Comparison of ENCODE assay signal across 14 cellular contexts in the genomic region with DNA sequence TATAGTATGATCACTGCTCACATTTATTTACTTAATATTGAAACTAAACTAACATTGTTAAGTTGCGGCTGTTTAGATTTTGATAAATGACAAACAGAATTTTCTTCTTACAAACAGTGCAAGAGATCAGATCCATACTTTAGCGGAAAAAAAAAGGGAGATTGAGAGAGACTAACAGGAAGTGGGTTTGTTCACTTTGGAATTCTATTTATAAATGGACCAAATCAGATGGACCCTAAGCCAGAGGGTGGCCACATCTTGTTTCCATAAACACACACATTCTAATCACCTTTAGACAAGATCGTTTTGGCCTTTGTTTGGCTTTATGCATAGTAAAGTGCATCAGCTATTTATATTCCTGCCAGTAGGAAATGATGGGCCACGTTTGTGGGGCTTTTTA.
"Had no signal": no experiment of that assay in that cellular context is flagged by ENCODE, and none has a peak within 500 bp of the region (broad histone marks: within the 10 kb centered on the region; RNA-seq: fewer than 3 reads in every experiment).

No MANE protein-coding gene starts in this region.

- H3K4me1 ChIP-seq: testis had no signal

- H3K36me3 ChIP-seq: brain microvascular endothelial cell, right lobe of liver, stomach, upper lobe of left lung had no signal

- DNase-seq: activated CD4-positive, alpha-beta memory T cell treated with anti-CD3 and anti-CD28 coated beads, Interleukin-2, amount 10 ng/mL, durations not matched to agents 7 days and 5 days; activated CD4-positive, alpha-beta T cell treated with anti-CD3 and anti-CD28 coated beads for 4 hours; activated effector memory CD4-positive, alpha-beta T cell treated with Interleukin-2 at 50 U/mL for 16 hours; activated T-cell treated with anti-CD3 and anti-CD28 coated beads, Interleukin-2, amount 50 U/mL, for 4 hours; amygdala; brain microvascular endothelial cell; effector memory CD4-positive, alpha-beta T cell; occipital lobe; right lobe of liver; stimulated activated CD4-positive, alpha-beta T cell treated with anti-CD3 and anti-CD28 coated beads, Interleukin-2, amount 100 ng/mL, for 24 hours; stomach; T-helper 17 cell; testis; upper lobe of left lung had no signal

- H3K4me3 ChIP-seq: right lobe of liver, stomach, testis, upper lobe of left lung had no signal

- H3K27me3 ChIP-seq: brain microvascular endothelial cell, right lobe of liver, stomach, testis, upper lobe of left lung had no signal

- H3K9me3 ChIP-seq: right lobe of liver, testis had no signal

- ATAC-seq: activated T-cell treated with anti-CD3 and anti-CD28 coated beads, Interleukin-2, amount 50 U/mL, for 4 hours; T-helper 17 cell had no signal

- H3K27ac ChIP-seq: brain microvascular endothelial cell, right lobe of liver, stomach, testis, upper lobe of left lung had no signal
